Comparison of ENCODE assay signal across 14 cellular contexts in the genomic region with DNA sequence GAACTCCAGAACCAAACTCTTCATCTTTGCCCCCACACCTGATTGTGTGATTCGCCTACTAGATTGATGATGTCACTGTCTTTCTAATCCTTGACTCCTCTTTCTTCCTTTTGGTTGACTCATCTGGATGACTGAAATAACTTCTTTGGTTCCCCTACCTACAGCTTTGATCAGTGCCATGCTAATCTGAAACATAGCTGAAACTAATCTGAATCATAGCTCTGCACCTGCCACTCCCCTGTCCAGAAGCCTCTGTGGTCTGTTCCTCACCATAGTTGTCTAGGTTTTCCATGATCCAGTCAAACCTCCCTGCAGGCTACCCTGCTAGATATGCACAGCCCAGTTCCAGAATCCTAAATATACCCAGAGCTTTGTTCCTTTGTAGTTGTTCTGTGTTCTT. TPM values are rescaled to one million over a fixed set of nuclear protein-coding genes. Genes with fewer than 3 reads are reported as not detected.
DNase-seq lines count a peak whose midpoint lies in the region; ATAC-seq and TF ChIP-seq lines count a peak whose summit lies in the region.
"Had no signal": no experiment of that assay in that cellular context is flagged by ENCODE, and none has a peak within 500 bp of the region (broad histone marks: within the 10 kb centered on the region; RNA-seq: fewer than 3 reads in every experiment).

No MANE protein-coding gene starts in this region.

- H3K4me1 Mint-ChIP-seq in MCF 10A (ENCODE audit: insufficient read depth, unreplicated experiment) = peaks cover 21% of the 10 kb centered on the region
- peaks cover 9% of the 10 kb centered on the region for H3K4me1 Mint-ChIP-seq in activated T-helper 1 cell treated with anti-CD3 and anti-CD28 coated beads, Interleukin-12 subunit alpha, Interleukin-12 subunit beta, Interleukin-2, Interleukin-4 antibody, amounts not matched to agents 30 ng/mL and 10 ng/mL and 1 ng/mL, durations not matched to agents 14 hours and 24 hours and 36 hours (ENCODE audit: low read depth)

- peak; percentile 98 for ATAC-seq in stimulated activated naive CD8-positive, alpha-beta T cell treated with anti-CD3 and anti-CD28 coated beads, Interleukin-15, Interleukin-2, amounts not matched to agents 100 U/mL and 50 U/mL, for 24 hours
- ATAC-seq in HG02623 (IDR thresholded peaks at IDR 0.05; ENCODE audit: unreplicated experiment) = no peak
- ATAC-seq: gastroesophageal sphincter had no signal

- no peak overlapping the region for H3K4me3 Mint-ChIP-seq in MCF 10A (ENCODE audit: unreplicated experiment)
- no peak overlapping the region for H3K4me3 Mint-ChIP-seq in activated T-helper 1 cell treated with anti-CD3 and anti-CD28 coated beads, Interleukin-12 subunit alpha, Interleukin-12 subunit beta, Interleukin-2, Interleukin-4 antibody, amounts not matched to agents 30 ng/mL and 10 ng/mL and 1 ng/mL, durations not matched to agents 14 hours and 24 hours and 36 hours
- H3K4me3 Mint-ChIP-seq: dendritic cell treated with granulocyte-macrophage colony-stimulating factor and Interleukin-4, amounts not matched to agents 40 ng/mL and 50 ng/mL, for 4 days had no signal

- H3K9me3 ChIP-seq in breast epithelium = no peaks in the 10 kb centered on the region
- no peaks in the 10 kb centered on the region for H3K9me3 ChIP-seq in vagina
- H3K9me3 ChIP-seq: gastroesophageal sphincter had no signal

- CTCF ChIA-PET in MCF 10A (lab: Yijun Ruan, JAX) = interaction anchor here (0.7 to 1.5 kb wide), 4 partner anchors 12 to 213 kb away, joined by 3 to 7 read pairs (median 5); no protein-coding TSS in a partner anchor

- TF ChIP-seq POLR2A in breast epithelium (IDR thresholded peaks at IDR 0.05) = no peak
- TF ChIP-seq POLR2A in vagina (IDR thresholded peaks at IDR 0.05) = no peak

- H3K36me3 ChIP-seq in breast epithelium (no peaks in the 10 kb centered on the region), kidney epithelial cell (ENCODE audit: control insufficient read depth, insufficient read depth, low read length) (no peaks in the 10 kb centered on the region), vagina (no peaks in the 10 kb centered on the region)
- H3K36me3 ChIP-seq: BLaER1 treated with 17β-estradiol and CSF1 and Interleukin-3, amounts not matched to agents 10 nM and 100 nM; gastroesophageal sphincter had no signal

- intact Hi-C loops in MCF 10A (cut with micrococcal nuclease) = no loop called here
- intact Hi-C loops in breast epithelium (cut with DNase I; ENCODE audit: low total_unique reads) = no loop called here
- intact Hi-C loops in vagina (cut with DNase I) = no loop called here
- intact Hi-C loops in activated T-helper 1 cell treated with anti-CD3 and anti-CD28 coated beads, Interleukin-12 subunit alpha, Interleukin-12 subunit beta, Interleukin-2, Interleukin-4 antibody, amounts not matched to agents 30 ng/mL and 10 ng/mL and 1 ng/mL, durations not matched to agents 14 hours and 24 hours and 36 hours (cut with micrococcal nuclease) = loop anchor here (5.0 kb wide), 2 partner anchors 159 to 544 kb away; partner anchors contain the start of gene RTKN2

- POLR2A ChIA-PET in MCF 10A (lab: Yijun Ruan, JAX) = interaction anchor here (1.5 kb wide), 1 partner anchor 12 kb away, joined by 4 read pairs; no protein-coding TSS in a partner anchor

- H3K36me3 Mint-ChIP-seq in MCF 10A (ENCODE audit: insufficient read depth, unreplicated experiment) = no peaks in the 10 kb centered on the region
- peaks cover 2% of the 10 kb centered on the region for H3K36me3 Mint-ChIP-seq in activated T-helper 1 cell treated with anti-CD3 and anti-CD28 coated beads, Interleukin-12 subunit alpha, Interleukin-12 subunit beta, Interleukin-2, Interleukin-4 antibody, amounts not matched to agents 30 ng/mL and 10 ng/mL and 1 ng/mL, durations not matched to agents 14 hours and 24 hours and 36 hours (ENCODE audit: low read depth)

- H3K27me3 ChIP-seq in breast epithelium (no peaks in the 10 kb centered on the region), kidney epithelial cell (ENCODE audit: control insufficient read depth, insufficient read depth, low read length) (no peaks in the 10 kb centered on the region), vagina (no peaks in the 10 kb centered on the region)
- H3K27me3 ChIP-seq: BLaER1 treated with 17β-estradiol and CSF1 and Interleukin-3, amounts not matched to agents 10 nM and 100 nM; gastroesophageal sphincter had no signal

- H3K4me3 ChIP-seq in breast epithelium (no peak overlapping the region), kidney epithelial cell (ENCODE audit: low read depth, low read length) (no peak overlapping the region), vagina (no peak overlapping the region)
- H3K4me3 ChIP-seq: BLaER1 treated with 17β-estradiol and CSF1 and Interleukin-3, amounts not matched to agents 10 nM and 100 nM; gastroesophageal sphincter had no signal

- DNase-seq in MCF 10A (ENCODE audit: unreplicated experiment) (peak; percentile 17), breast epithelium (ENCODE audit: low spot score in 2 of 2) (no peak), kidney epithelial cell (ENCODE audit: low read depth) (peak; percentile 79), vagina (ENCODE audit: extremely low spot score in 2 of 2) (no peak)
- DNase-seq in activated CD4-positive, alpha-beta T cell treated with anti-CD3 and anti-CD28 coated beads, Interleukin-2, amount 50 U/mL, for 48 hours = peak; percentile 37 to 59
- peak; percentile 25 for DNase-seq in stimulated activated naive CD8-positive, alpha-beta T cell treated with anti-CD3 and anti-CD28 coated beads, Interleukin-15, Interleukin-2, amounts not matched to agents 100 U/mL and 50 U/mL, for 24 hours
- no peak for DNase-seq in activated T-helper 1 cell treated with anti-CD3 and anti-CD28 coated beads, Interleukin-12 subunit alpha, Interleukin-12 subunit beta, Interleukin-2, Interleukin-4 antibody, amounts not matched to agents 30 ng/mL and 10 ng/mL and 1 ng/mL, durations not matched to agents 14 hours and 24 hours and 36 hours (ENCODE audit: low spot score)
- DNase-seq: MV-4-11, NCI-H524 treated with DMSO at 0.1 percent for 48 hours, posterior cingulate gyrus had no signal

- H3K4me1 ChIP-seq in breast epithelium (no peaks in the 10 kb centered on the region), vagina (peaks cover 8% of the 10 kb centered on the region)
- H3K4me1 ChIP-seq: gastroesophageal sphincter had no signal

- BruUV-seq in MCF 10A (replicated peaks; lab: Mats Ljungman, UMichigan) = no TSS peak

- H3K27me3 Mint-ChIP-seq in MCF 10A (ENCODE audit: insufficient read depth, unreplicated experiment) = no peaks in the 10 kb centered on the region
- H3K27me3 Mint-ChIP-seq in activated T-helper 1 cell treated with anti-CD3 and anti-CD28 coated beads, Interleukin-12 subunit alpha, Interleukin-12 subunit beta, Interleukin-2, Interleukin-4 antibody, amounts not matched to agents 30 ng/mL and 10 ng/mL and 1 ng/mL, durations not matched to agents 14 hours and 24 hours and 36 hours (ENCODE audit: insufficient read depth) = peaks cover 2% of the 10 kb centered on the region

- TF ChIP-seq CTCF in MCF 10A (IDR thresholded peaks at IDR 0.05; ENCODE audit: unreplicated experiment) = no peak
- TF ChIP-seq CTCF in breast epithelium (IDR thresholded peaks at IDR 0.05) = no peak
- TF ChIP-seq CTCF in kidney epithelial cell (IDR thresholded peaks at IDR 0.05; ENCODE audit: insufficient read depth, low read length, poor library complexity, severe bottlenecking) = no peak
- no peak for TF ChIP-seq CTCF in vagina (IDR thresholded peaks at IDR 0.05)

- no peaks in the 10 kb centered on the region for H3K9me3 Mint-ChIP-seq in MCF 10A (ENCODE audit: unreplicated experiment)
- H3K9me3 Mint-ChIP-seq in activated T-helper 1 cell treated with anti-CD3 and anti-CD28 coated beads, Interleukin-12 subunit alpha, Interleukin-12 subunit beta, Interleukin-2, Interleukin-4 antibody, amounts not matched to agents 30 ng/mL and 10 ng/mL and 1 ng/mL, durations not matched to agents 14 hours and 24 hours and 36 hours = peaks cover 16% of the 10 kb centered on the region

- no peak overlapping the region for H3K27ac ChIP-seq in breast epithelium
- no peak overlapping the region for H3K27ac ChIP-seq in vagina
- H3K27ac ChIP-seq: BLaER1 treated with 17β-estradiol and CSF1 and Interleukin-3, amounts not matched to agents 10 nM and 100 nM; gastroesophageal sphincter had no signal

- no peak overlapping the region for H3K27ac Mint-ChIP-seq in MCF 10A (ENCODE audit: low read depth, unreplicated experiment)
- H3K27ac Mint-ChIP-seq in activated T-helper 1 cell treated with anti-CD3 and anti-CD28 coated beads, Interleukin-12 subunit alpha, Interleukin-12 subunit beta, Interleukin-2, Interleukin-4 antibody, amounts not matched to agents 30 ng/mL and 10 ng/mL and 1 ng/mL, durations not matched to agents 14 hours and 24 hours and 36 hours = no peak overlapping the region
- H3K27ac Mint-ChIP-seq: dendritic cell treated with granulocyte-macrophage colony-stimulating factor and Interleukin-4, amounts not matched to agents 40 ng/mL and 50 ng/mL, for 4 days had no signal

RNA-seq across cellular contexts. Expression of gene ZNF365, which starts 51.9 kb away (rescaled TPM):
- total RNA-seq in MCF 10A (2022) = 1.3 and 2.9 TPM in 2 replicates
- 1 to 10 TPM in 1 of 3 donors, under 1 TPM in 2; 0.16 to 1.8 (median 0.66) TPM for total RNA-seq in breast epithelium
- 4.7 and 6.9 TPM in 2 replicates for total RNA-seq in kidney epithelial cell
- total RNA-seq in vagina = 0.74 TPM
- total RNA-seq in activated T-helper 1 cell treated with anti-CD3 and anti-CD28 coated beads, Interleukin-12 subunit alpha, Interleukin-12 subunit beta, Interleukin-2, Interleukin-4 antibody, amounts not matched to agents 30 ng/mL and 10 ng/mL and 1 ng/mL, durations not matched to agents 14 hours and 24 hours and 36 hours = not detected in 2 replicates

Comparison
In these comparisons a context has a peak if more than half of its experiments do, and no peak if none do; other contexts are left out.
1. DNase-seq: peak in MCF 10A (single experiment), activated CD4-positive, alpha-beta T cell treated with anti-CD3 and anti-CD28 coated beads, Interleukin-2, amount 50 U/mL, for 48 hours (2 of 2), kidney epithelial cell (single experiment) and stimulated activated naive CD8-positive, alpha-beta T cell treated with anti-CD3 and anti-CD28 coated beads, Interleukin-15, Interleukin-2, amounts not matched to agents 100 U/mL and 50 U/mL, for 24 hours (single experiment); none in breast epithelium (0 of 2), vagina (0 of 2) and activated T-helper 1 cell treated with anti-CD3 and anti-CD28 coated beads, Interleukin-12 subunit alpha, Interleukin-12 subunit beta, Interleukin-2, Interleukin-4 antibody, amounts not matched to agents 30 ng/mL and 10 ng/mL and 1 ng/mL, durations not matched to agents 14 hours and 24 hours and 36 hours (single experiment).